ENCODE assay signal across 15 cellular contexts in the genomic region with DNA sequence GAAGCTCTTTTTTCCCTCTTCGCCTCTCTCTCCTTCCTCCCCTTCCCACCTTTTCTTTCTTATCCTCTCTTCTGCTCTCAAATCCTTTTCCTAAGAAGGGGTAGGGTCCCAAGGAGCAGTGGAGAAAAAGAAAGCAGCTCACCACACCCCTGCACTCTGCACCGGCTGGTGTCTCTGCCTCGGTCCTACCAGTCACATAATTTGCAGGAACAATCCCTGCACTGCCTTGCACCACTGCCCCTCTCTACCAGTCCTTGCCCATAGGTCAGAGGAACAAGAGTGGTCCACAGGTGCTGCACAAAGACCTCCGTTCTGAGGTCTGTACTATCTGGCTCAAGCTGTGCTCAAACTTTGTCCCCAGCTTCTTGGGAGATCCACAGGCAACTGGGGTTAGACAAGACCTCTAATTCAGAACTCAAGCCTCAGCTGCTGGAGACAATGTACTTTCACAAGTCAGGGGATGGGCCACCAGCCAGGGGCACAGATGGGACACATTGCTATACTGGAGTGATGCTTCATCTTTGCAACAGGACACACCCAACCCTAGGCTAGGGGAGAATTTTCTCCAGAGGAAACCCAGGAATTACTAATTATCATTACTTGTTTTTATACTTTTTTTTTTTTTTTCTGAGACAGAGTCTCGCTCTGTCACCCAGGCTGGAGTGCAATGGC.
"Had no signal": no experiment of that assay in that cellular context is flagged by ENCODE, and none has a peak within 500 bp of the region (broad histone marks: within the 10 kb centered on the region; RNA-seq: fewer than 3 reads in every experiment).

No MANE protein-coding gene starts in this region.

- H3K36me3 ChIP-seq: breast epithelium, colonic mucosa, heart right ventricle, lower lobe of right lung, prostate gland, tibial artery, vagina had no signal

- H3K27ac ChIP-seq: breast epithelium, colonic mucosa, heart right ventricle, lower lobe of right lung, prostate gland, tibial artery, vagina had no signal

- DNase-seq: activated CD4-positive, alpha-beta T cell treated with anti-CD3 and anti-CD28 coated beads, Interleukin-2, amount 50 U/mL, for 48 hours; colonic mucosa; endodermal cell; heart right ventricle; left colon; lower lobe of right lung; naive thymus-derived CD4-positive, alpha-beta T cell; stimulated activated CD4-positive, alpha-beta T cell treated with anti-CD3 and anti-CD28 coated beads, Interleukin-12 subunit alpha, Interleukin-12 subunit beta, amount 100 ng/mL, for 4 hours; stimulated activated CD4-positive, alpha-beta T cell treated with anti-CD3 and anti-CD28 coated beads, Interleukin-4, amount 100 ng/mL, for 4 hours; stimulated activated naive CD8-positive, alpha-beta T cell treated with anti-CD3 and anti-CD28 coated beads, Interleukin-15, amount 100 ng/mL, for 72 hours; T-helper 9 cell; tibial artery had no signal

- H3K27me3 ChIP-seq: vagina had no signal

- H3K9me3 ChIP-seq: breast epithelium, colonic mucosa, heart right ventricle, lower lobe of right lung, prostate gland, tibial artery, vagina had no signal

- H3K4me3 ChIP-seq: breast epithelium, colonic mucosa, heart right ventricle, lower lobe of right lung, prostate gland, tibial artery, vagina had no signal

- H3K4me1 ChIP-seq: breast epithelium, colonic mucosa had no signal
